In genomic region chr18:26709897-26710296, GRCh38 we compare ENCODE assay signal across 16 cellular contexts.
DNase-seq lines count a peak whose midpoint lies in the region; ATAC-seq and TF ChIP-seq lines count a peak whose summit lies in the region.
"Had no signal": no experiment of that assay in that cellular context is flagged by ENCODE, and none has a peak within 500 bp of the region (broad histone marks: within the 10 kb centered on the region; RNA-seq: fewer than 3 reads in every experiment).

No MANE protein-coding gene starts in this region.

- no peaks in the 10 kb centered on the region for H3K27me3 ChIP-seq in neutrophil

- DNase-seq in T-helper 2 cell treated with Interferon-gamma antibody and Interleukin-4, amounts not matched to agents 5 μg/mL and 100 μg/mL, for 36 hours (ENCODE audit: low spot score) = no peak
- DNase-seq in T-helper 2 cell (no peak), endothelial cell (ENCODE audit: low spot score) (no peak), nucleus accumbens (lab: John Stamatoyannopoulos, UW) (no peak)
- DNase-seq in Jurkat, Clone E6-1 (ENCODE audit: low read depth, low spot score) = no peak
- no peak for DNase-seq in stimulated activated naive CD8-positive, alpha-beta T cell treated with anti-CD3 and anti-CD28 coated beads, Interleukin-15, Interleukin-2, amounts not matched to agents 100 U/mL and 50 U/mL, for 24 hours
- DNase-seq: HFFc6, Karpas-422, NCI-H1105 treated with DMSO at 0.1 percent for 48 hours, NCI-H1694 treated with DMSO at 0.1 percent for 48 hours, NCI-H2107, NCI-H2227 treated with DMSO at 0.1 percent for 48 hours, NCI-H524 treated with DMSO at 0.1 percent for 48 hours had no signal

- H3K4me3 Mint-ChIP-seq in T-helper 2 cell treated with Interferon-gamma antibody and Interleukin-4, amounts not matched to agents 5 μg/mL and 100 μg/mL, for 36 hours = peak overlapping the region; percentile 78
- no peak overlapping the region for H3K4me3 Mint-ChIP-seq in endothelial cell (ENCODE audit: unreplicated experiment)
- H3K4me3 Mint-ChIP-seq: HFFc6 had no signal

- no peaks in the 10 kb centered on the region for H3K36me3 ChIP-seq in neutrophil

- peaks cover 75 to 78% of the 10 kb centered on the region in 2 experiments for H3K4me1 ChIP-seq in neutrophil (ENCODE audit: control insufficient read depth in 1 of 2, insufficient read depth in 1 of 2, low read depth in 1 of 2, low read length in 1 of 2)

- peak overlapping the region; percentile 76 for H3K27ac Mint-ChIP-seq in T-helper 2 cell treated with Interferon-gamma antibody and Interleukin-4, amounts not matched to agents 5 μg/mL and 100 μg/mL, for 36 hours
- peak overlapping the region; percentile 21 for H3K27ac Mint-ChIP-seq in endothelial cell (ENCODE audit: unreplicated experiment)
- H3K27ac Mint-ChIP-seq: HFFc6 had no signal

- peaks cover 21% of the 10 kb centered on the region for H3K36me3 Mint-ChIP-seq in T-helper 2 cell treated with Interferon-gamma antibody and Interleukin-4, amounts not matched to agents 5 μg/mL and 100 μg/mL, for 36 hours (ENCODE audit: low read depth)
- H3K36me3 Mint-ChIP-seq in endothelial cell (ENCODE audit: low read depth, unreplicated experiment) = no peaks in the 10 kb centered on the region

- H3K27me3 Mint-ChIP-seq in T-helper 2 cell treated with Interferon-gamma antibody and Interleukin-4, amounts not matched to agents 5 μg/mL and 100 μg/mL, for 36 hours (ENCODE audit: low read depth) = peaks cover 11% of the 10 kb centered on the region
- H3K27me3 Mint-ChIP-seq in endothelial cell (ENCODE audit: unreplicated experiment) = no peaks in the 10 kb centered on the region

- H3K9me3 ChIP-seq in neutrophil = no peaks in the 10 kb centered on the region

- peaks cover 55% of the 10 kb centered on the region for H3K4me1 Mint-ChIP-seq in T-helper 2 cell treated with Interferon-gamma antibody and Interleukin-4, amounts not matched to agents 5 μg/mL and 100 μg/mL, for 36 hours (ENCODE audit: low read depth)
- peaks cover 24% of the 10 kb centered on the region for H3K4me1 Mint-ChIP-seq in endothelial cell (ENCODE audit: unreplicated experiment)

- peaks cover 11% of the 10 kb centered on the region for H3K9me3 Mint-ChIP-seq in T-helper 2 cell treated with Interferon-gamma antibody and Interleukin-4, amounts not matched to agents 5 μg/mL and 100 μg/mL, for 36 hours
- H3K9me3 Mint-ChIP-seq in endothelial cell (ENCODE audit: unreplicated experiment) = no peaks in the 10 kb centered on the region

- TF ChIP-seq CTCF in endothelial cell (IDR thresholded peaks at IDR 0.05; ENCODE audit: unreplicated experiment) (no peak), neutrophil (IDR thresholded peaks at IDR 0.05) (no peak)

- ATAC-seq in stimulated activated naive CD8-positive, alpha-beta T cell treated with anti-CD3 and anti-CD28 coated beads, Interleukin-15, Interleukin-2, amounts not matched to agents 100 U/mL and 50 U/mL, for 24 hours = no peak
- ATAC-seq in HG03196 (IDR thresholded peaks at IDR 0.05; ENCODE audit: unreplicated experiment) = no peak
- ATAC-seq: Panc1 had no signal

- peak overlapping the region; percentile 87 for H3K27ac ChIP-seq in neutrophil

- H3K4me3 ChIP-seq in Jurkat, Clone E6-1 (ENCODE audit: low read length) = peak overlapping the region; percentile 34
- H3K4me3 ChIP-seq in neutrophil (ENCODE audit: low read depth in 1 of 2, low read length in 1 of 2) = peak overlapping the region in 1 of 2 experiments; percentile 20
